ENCODE assay signal across 8 cellular contexts in genomic region chr11:34154059-34154875, GRCh38. TPM values are rescaled to one million over a fixed set of nuclear protein-coding genes. Genes with fewer than 3 reads are reported as not detected.
DNase-seq lines count a peak whose midpoint lies in the region; ATAC-seq and TF ChIP-seq lines count a peak whose summit lies in the region.

No MANE protein-coding gene starts in this region.

- peaks cover 0 to 61% of the 10 kb centered on the region in 2 donors for H3K36me3 ChIP-seq in gastroesophageal sphincter

- H3K4me3 ChIP-seq in gastroesophageal sphincter: no peak overlapping the region

- H3K9me3 ChIP-seq in gastroesophageal sphincter: no peaks in the 10 kb centered on the region

- ATAC-seq in GM21367 (IDR thresholded peaks at IDR 0.05; ENCODE audit: unreplicated experiment) (peak; percentile 62), HG03457 (IDR thresholded peaks at IDR 0.05; ENCODE audit: unreplicated experiment) (peak; percentile 44), gastroesophageal sphincter (no peak), SK-N-SH treated with all-trans-retinoic acid at 6 μM for 48 hours (no peak)

- H3K4me1 ChIP-seq in gastroesophageal sphincter: peaks cover 0 to 44% (median 19%) of the 10 kb centered on the region in 3 donors

- DNase-seq in GDM1 (lab: John Stamatoyannopoulos, UW) (peak; percentile 71), NCI-H1694 (lab: John Stamatoyannopoulos, UW) (no peak), globus pallidus (ENCODE audit: low spot score) (no peak), NCI-H187 treated with DMSO at 0.1 percent for 48 hours (lab: John Stamatoyannopoulos, UW) (no peak)

- no peak for TF ChIP-seq EP300 in gastroesophageal sphincter (IDR thresholded peaks at IDR 0.05)

- no peak for TF ChIP-seq CTCF in gastroesophageal sphincter (IDR thresholded peaks at IDR 0.05)

- no peak for TF ChIP-seq POLR2A in gastroesophageal sphincter (IDR thresholded peaks at IDR 0.05)

- peak overlapping the region in 3 of 4 donors; percentile 75 to 79 (median 78) for H3K27ac ChIP-seq in gastroesophageal sphincter

- no peaks in the 10 kb centered on the region for H3K27me3 ChIP-seq in gastroesophageal sphincter

- 75% methylated on average over 9 of the region's 16 CpGs; no CpG with 5 or more reads in 1 of the 2 donors for WGBS in gastroesophageal sphincter (ENCODE audit: low coverage in 1 of 2), 2 donors

TF ChIP-seq in SK-N-SH treated with all-trans-retinoic acid at 6 μM for 48 hours, 23 proteins besides CTCF, POLR2A, EP300 and RAD21:
- TF ChIP-seq PPARA (CRISPR knock-in tag; IDR thresholded peaks at IDR 0.05; ENCODE audit: borderline replicate concordance) (no peak), ZC3H10 (CRISPR knock-in tag; IDR thresholded peaks at IDR 0.05) (no peak), TSHZ2 (CRISPR knock-in tag; IDR thresholded peaks at IDR 0.05) (no peak), SNAI2 (CRISPR knock-in tag; IDR thresholded peaks at IDR 0.05) (no peak), OSR1 (CRISPR knock-in tag; IDR thresholded peaks at IDR 0.05) (no peak), ZFP3 (CRISPR knock-in tag; IDR thresholded peaks at IDR 0.05) (no peak), RARB (CRISPR knock-in tag; IDR thresholded peaks at IDR 0.05) (no peak), ZNF565 (CRISPR knock-in tag; conservative IDR thresholded peaks at IDR 0.05; ENCODE audit: low read depth) (no peak), ISL1 (CRISPR knock-in tag; IDR thresholded peaks at IDR 0.05) (no peak), GLIS3 (CRISPR knock-in tag; IDR thresholded peaks at IDR 0.05) (no peak), CSDC2 (CRISPR knock-in tag; IDR thresholded peaks at IDR 0.05) (no peak), ARNTL (CRISPR knock-in tag; IDR thresholded peaks at IDR 0.05; ENCODE audit: borderline replicate concordance, low read depth) (no peak), BACH2 (CRISPR knock-in tag; IDR thresholded peaks at IDR 0.05; ENCODE audit: borderline replicate concordance) (no peak), ZFP30 (CRISPR knock-in tag; IDR thresholded peaks at IDR 0.05) (no peak), TOX (CRISPR knock-in tag; IDR thresholded peaks at IDR 0.05; ENCODE audit: borderline replicate concordance) (no peak), ZNF70 (CRISPR knock-in tag; IDR thresholded peaks at IDR 0.05) (no peak)
- TF ChIP-seq, protein P1, sequence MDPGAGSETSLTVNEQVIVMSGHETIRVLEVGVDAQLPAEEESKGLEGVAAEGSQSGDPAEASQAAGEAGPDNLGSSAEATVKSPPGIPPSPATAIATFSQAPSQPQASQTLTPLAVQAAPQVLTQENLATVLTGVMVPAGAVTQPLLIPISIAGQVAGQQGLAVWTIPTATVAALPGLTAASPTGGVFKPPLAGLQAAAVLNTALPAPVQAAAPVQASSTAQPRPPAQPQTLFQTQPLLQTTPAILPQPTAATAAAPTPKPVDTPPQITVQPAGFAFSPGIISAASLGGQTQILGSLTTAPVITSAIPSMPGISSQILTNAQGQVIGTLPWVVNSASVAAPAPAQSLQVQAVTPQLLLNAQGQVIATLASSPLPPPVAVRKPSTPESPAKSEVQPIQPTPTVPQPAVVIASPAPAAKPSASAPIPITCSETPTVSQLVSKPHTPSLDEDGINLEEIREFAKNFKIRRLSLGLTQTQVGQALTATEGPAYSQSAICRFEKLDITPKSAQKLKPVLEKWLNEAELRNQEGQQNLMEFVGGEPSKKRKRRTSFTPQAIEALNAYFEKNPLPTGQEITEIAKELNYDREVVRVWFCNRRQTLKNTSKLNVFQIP (CRISPR knock-in tag; IDR thresholded peaks at IDR 0.05; ENCODE audit: borderline replicate concordance, low read depth): no peak
- TF ChIP-seq, protein P2, sequence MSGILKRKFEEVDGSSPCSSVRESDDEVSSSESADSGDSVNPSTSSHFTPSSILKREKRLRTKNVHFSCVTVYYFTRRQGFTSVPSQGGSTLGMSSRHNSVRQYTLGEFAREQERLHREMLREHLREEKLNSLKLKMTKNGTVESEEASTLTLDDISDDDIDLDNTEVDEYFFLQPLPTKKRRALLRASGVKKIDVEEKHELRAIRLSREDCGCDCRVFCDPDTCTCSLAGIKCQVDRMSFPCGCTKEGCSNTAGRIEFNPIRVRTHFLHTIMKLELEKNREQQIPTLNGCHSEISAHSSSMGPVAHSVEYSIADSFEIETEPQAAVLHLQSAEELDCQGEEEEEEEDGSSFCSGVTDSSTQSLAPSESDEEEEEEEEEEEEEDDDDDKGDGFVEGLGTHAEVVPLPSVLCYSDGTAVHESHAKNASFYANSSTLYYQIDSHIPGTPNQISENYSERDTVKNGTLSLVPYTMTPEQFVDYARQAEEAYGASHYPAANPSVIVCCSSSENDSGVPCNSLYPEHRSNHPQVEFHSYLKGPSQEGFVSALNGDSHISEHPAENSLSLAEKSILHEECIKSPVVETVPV (CRISPR knock-in tag; IDR thresholded peaks at IDR 0.05): no peak
- TF ChIP-seq, protein P3, sequence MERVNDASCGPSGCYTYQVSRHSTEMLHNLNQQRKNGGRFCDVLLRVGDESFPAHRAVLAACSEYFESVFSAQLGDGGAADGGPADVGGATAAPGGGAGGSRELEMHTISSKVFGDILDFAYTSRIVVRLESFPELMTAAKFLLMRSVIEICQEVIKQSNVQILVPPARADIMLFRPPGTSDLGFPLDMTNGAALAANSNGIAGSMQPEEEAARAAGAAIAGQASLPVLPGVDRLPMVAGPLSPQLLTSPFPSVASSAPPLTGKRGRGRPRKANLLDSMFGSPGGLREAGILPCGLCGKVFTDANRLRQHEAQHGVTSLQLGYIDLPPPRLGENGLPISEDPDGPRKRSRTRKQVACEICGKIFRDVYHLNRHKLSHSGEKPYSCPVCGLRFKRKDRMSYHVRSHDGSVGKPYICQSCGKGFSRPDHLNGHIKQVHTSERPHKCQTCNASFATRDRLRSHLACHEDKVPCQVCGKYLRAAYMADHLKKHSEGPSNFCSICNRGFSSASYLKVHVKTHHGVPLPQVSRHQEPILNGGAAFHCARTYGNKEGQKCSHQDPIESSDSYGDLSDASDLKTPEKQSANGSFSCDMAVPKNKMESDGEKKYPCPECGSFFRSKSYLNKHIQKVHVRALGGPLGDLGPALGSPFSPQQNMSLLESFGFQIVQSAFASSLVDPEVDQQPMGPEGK (CRISPR knock-in tag; IDR thresholded peaks at IDR 0.05; ENCODE audit: borderline replicate concordance): no peak

RNA-seq across cellular contexts. Expression of gene NAT10, which starts 48.8 kb away (rescaled TPM):
- 10 to 100 TPM; 19.9 to 27.5 (median 21.6) TPM for total RNA-seq in gastroesophageal sphincter

Comparison
In these comparisons a context has a peak if more than half of its experiments do, and no peak if none do; other contexts are left out.
1. ATAC-seq: peak in GM21367 (single experiment) and HG03457 (single experiment); none in gastroesophageal sphincter (single experiment) and SK-N-SH treated with all-trans-retinoic acid at 6 μM for 48 hours (single experiment).